In genomic region chr1:69567847-69568434, GRCh38 we compare ENCODE assay signal across 8 cellular contexts. TPM values are rescaled to one million over a fixed set of nuclear protein-coding genes. Genes with fewer than 3 reads are reported as not detected.
DNase-seq lines count a peak whose midpoint lies in the region; ATAC-seq, FAIRE-seq and TF ChIP-seq lines count a peak whose summit lies in the region.

LRRC7 (plus strand) TSS chr1:69567922; CDS start chr1:69568640, 718 bp downstream.

- DNase-seq in DMS79 (lab: John Stamatoyannopoulos, UW), result peak; percentile 3
- peak; percentile 33 for DNase-seq in RPMI8226
- peak in 1 of 2 experiments; percentile 72 for DNase-seq in H1 (ENCODE audit: low read depth in 1 of 2, low spot score in 2 of 2)
- no peak for DNase-seq in lung (ENCODE audit: low spot score)
- DNase-seq in thyroid gland, result peak; percentile 88 to 91
- no peak for DNase-seq in A172 (ENCODE audit: low spot score)

- H3K4me3 ChIP-seq in H1 (ENCODE audit: extremely low read depth in 1 of 4, insufficient read depth in 2 of 4, low read depth in 3 of 4, low read length in 4 of 4) (peak within 1 kb of the TSS; percentile 63 to 89 (median 71)), lung (peak within 1 kb of the TSS; percentile 50), thyroid gland (replicated peaks in 1 of 3) (peak within 1 kb of the TSS; percentile 56 to 74 (median 71))

- H3K27me3 ChIP-seq in H1 (replicated peaks in 1 of 4; ENCODE audit: control insufficient read depth in 3 of 4, extremely low read depth in 1 of 4, insufficient read depth in 3 of 4, low read length in 3 of 4) (peaks cover 20 to 54% (median 45%) of the 10 kb centered on the region in 4 experiments), lung (ENCODE audit: control insufficient read depth, insufficient read depth) (peaks cover 14% of the 10 kb centered on the region), thyroid gland (no peaks in the 10 kb centered on the region)

- H3K18ac ChIP-seq in H1 (ENCODE audit: extremely low read depth, low read length), result no peak within 1 kb of the TSS

- POLR2A ChIA-PET in H1 (lab: Charles Lee; ENCODE audit: partially characterized antibody), result interaction anchor here (1.1 to 1.4 kb wide), 2 partner anchors 18 to 61 kb away, joined by 3 to 5 read pairs; no protein-coding TSS in a partner anchor

- WGBS in H1 (ENCODE audit: extremely low coverage in 1 of 2, insufficient coverage in 1 of 2, insufficient read length in 1 of 2, insufficient replicate concordance in 2 of 2, low coverage in 1 of 2, low lambda C conversion rate in 2 of 2, missing lambda C conversion rate in 1 of 2), 2 experiments, result 0% methylated on average over 7 of the region's 57 CpGs; no CpG with 5 or more reads in 1 of the 2 experiments
- WGBS in lung, 2 donors, result 1 to 2% methylated on average over 50 to 57 of the region's 57 CpGs
- 1% methylated on average over 34 to 36 of the region's 57 CpGs for WGBS in thyroid gland, 2 donors

- no peak within 1 kb of the TSS for H3K23ac ChIP-seq in H1 (ENCODE audit: insufficient read length)

- H3K79me1 ChIP-seq in H1 (ENCODE audit: low read depth, low read length), result no peaks in the 10 kb centered on the region

- intact Hi-C loops in thyroid gland (cut with DNase I), result no loop called here

- no peaks in the 10 kb centered on the region for H3K9me3 ChIP-seq in H1 (ENCODE audit: insufficient read depth in 2 of 2, low read depth in 1 of 2, low read length in 1 of 2)
- peaks cover 0 to 4% of the 10 kb centered on the region in 2 donors for H3K9me3 ChIP-seq in lung (ENCODE audit: control insufficient read depth in 2 of 2, insufficient read depth in 1 of 2, low read length in 1 of 2)
- H3K9me3 ChIP-seq in thyroid gland, result no peaks in the 10 kb centered on the region

- H2BK15ac ChIP-seq in H1 (ENCODE audit: low read length), result no peak within 1 kb of the TSS

- no peak for FAIRE-seq in H1 (lab: Jason Lieb, UNC)

- H3K4ac ChIP-seq in H1 (replicated peaks; ENCODE audit: insufficient read length, low read depth, low read length), result no peak within 1 kb of the TSS

- no peak within 1 kb of the TSS for H2BK20ac ChIP-seq in H1 (ENCODE audit: low read length)

- no peak within 1 kb of the TSS for H2BK120ac ChIP-seq in H1 (replicated peaks; ENCODE audit: low read depth, low read length)

- no peak within 1 kb of the TSS for H2AK5ac ChIP-seq in H1 (ENCODE audit: low read depth, low read length)

- no peak for TF ChIP-seq EP300 in H1 (IDR thresholded peaks at IDR 0.05; ENCODE audit: borderline replicate concordance in 1 of 2, low read depth in 2 of 2, low read length in 2 of 2)

- H3K4me1 ChIP-seq in H1 (replicated peaks in 1 of 4; ENCODE audit: control insufficient read depth in 3 of 4, insufficient read depth in 4 of 4, low read length in 3 of 4) (peaks cover 0 to 13% (median 3%) of the 10 kb centered on the region in 4 experiments; a peak in 3 of 7 replicates), lung (ENCODE audit: control insufficient read depth in 2 of 2, insufficient read depth in 2 of 2, low read length in 2 of 2) (peaks cover 0 to 15% of the 10 kb centered on the region in 2 donors), thyroid gland (peaks cover 0 to 4% of the 10 kb centered on the region in 2 donors)

- H3K14ac ChIP-seq in H1 (ENCODE audit: insufficient read length), result no peak within 1 kb of the TSS

- H4K8ac ChIP-seq in H1 (ENCODE audit: extremely low read depth, insufficient read depth, low read length), result peak within 1 kb of the TSS; percentile 80; the same call in 1 of the 2 replicates

- no peak for TF ChIP-seq RAD21 in H1 (IDR thresholded peaks at IDR 0.05 in 1 of 2, conservative IDR thresholded peaks at IDR 0.05 in 1 of 2; ENCODE audit: low read depth in 2 of 2, low read length in 2 of 2)

- CTCF ChIA-PET in H1 (lab: Charles Lee; ENCODE audit: partially characterized antibody), result interaction anchor here (1.4 to 1.6 kb wide), 2 partner anchors 12 to 132 kb away, joined by 4 read pairs; no protein-coding TSS in a partner anchor

- no peaks in the 10 kb centered on the region for H3K79me2 ChIP-seq in H1 (ENCODE audit: control insufficient read depth in 1 of 2, insufficient read depth in 2 of 2, low read length in 2 of 2)

- H3K27ac ChIP-seq in H1 (ENCODE audit: low read depth, low read length) (no peak within 1 kb of the TSS), lung (ENCODE audit: low read depth in 1 of 2, low read length in 1 of 2) (no peak within 1 kb of the TSS), thyroid gland (peak within 1 kb of the TSS; percentile 83 to 90 (median 84))

- H2BK5ac ChIP-seq in H1 (ENCODE audit: low read depth, low read length), result no peak within 1 kb of the TSS

- peak within 1 kb of the TSS; percentile 95 to 100 for H3K4me2 ChIP-seq in H1 (ENCODE audit: insufficient read depth in 1 of 2, low read depth in 2 of 2, low read length in 2 of 2)

- H4K20me1 ChIP-seq in H1 (replicated peaks in 1 of 2; ENCODE audit: control insufficient read depth in 1 of 2, insufficient read depth in 2 of 2, low read length in 2 of 2), result no peaks in the 10 kb centered on the region

- no peak for TF ChIP-seq POLR2A in H1 (IDR thresholded peaks at IDR 0.05; ENCODE audit: control extremely low read depth in 1 of 2, low read depth in 2 of 2, low read length in 2 of 2)
- TF ChIP-seq POLR2A in thyroid gland (IDR thresholded peaks at IDR 0.05), result peak in 1 of 2 donors; percentile 60

- H3K9ac ChIP-seq in H1 (replicated peaks in 1 of 4; ENCODE audit: extremely low read depth in 1 of 4, low read depth in 3 of 4, low read length in 3 of 4), result no peak within 1 kb of the TSS

- H4K91ac ChIP-seq in H1 (replicated peaks; ENCODE audit: insufficient read length, low read length), result no peak within 1 kb of the TSS

- no peaks in the 10 kb centered on the region for H3K36me3 ChIP-seq in H1 (ENCODE audit: control insufficient read depth in 2 of 4, insufficient read depth in 4 of 4, low read length in 3 of 4)
- no peaks in the 10 kb centered on the region for H3K36me3 ChIP-seq in lung (ENCODE audit: control insufficient read depth in 2 of 2, insufficient read depth in 2 of 2, low read length in 2 of 2)
- no peaks in the 10 kb centered on the region for H3K36me3 ChIP-seq in thyroid gland

- peaks cover 23% of the 10 kb centered on the region; the same call in 1 of the 2 replicates for H3K23me2 ChIP-seq in H1 (ENCODE audit: low read depth, low read length)

- no peak within 1 kb of the TSS for H4K5ac ChIP-seq in H1 (ENCODE audit: insufficient read length, low read depth, low read length)

- no peak within 1 kb of the TSS for H3K56ac ChIP-seq in H1 (replicated peaks; ENCODE audit: insufficient read length, low read depth, low read length)

- TF ChIP-seq CTCF in H1 (IDR thresholded peaks at IDR 0.05; ENCODE audit: control extremely low read depth in 1 of 3, insufficient read depth in 1 of 3, low read depth in 1 of 3, low read length in 3 of 3), result no peak
- TF ChIP-seq CTCF in lung (IDR thresholded peaks at IDR 0.05; ENCODE audit: control extremely low read depth, extremely low read depth), result no peak
- no peak for TF ChIP-seq CTCF in thyroid gland (IDR thresholded peaks at IDR 0.05)

- no peak within 1 kb of the TSS for H2BK12ac ChIP-seq in H1 (ENCODE audit: low read depth, low read length)

- H2AFZ ChIP-seq in H1 (ENCODE audit: low read length), result peak within 1 kb of the TSS; percentile 90; the same call in 1 of the 2 replicates

- ATAC-seq in HG02973 (IDR thresholded peaks at IDR 0.05; ENCODE audit: unreplicated experiment) (peak; percentile 28), lung (ENCODE audit: insufficient read depth, low FRiP score) (no peak), HG03108 (IDR thresholded peaks at IDR 0.05; ENCODE audit: unreplicated experiment) (no peak)

TF ChIP-seq in H1, 55 proteins besides CTCF, POLR2A, EP300 and RAD21 (continues in another document):
- TF ChIP-seq BACH1 (IDR thresholded peaks at IDR 0.05; ENCODE audit: low read length), result no peak
- TF ChIP-seq SP4 (IDR thresholded peaks at IDR 0.05; ENCODE audit: low read length), result no peak
- TF ChIP-seq SAP30 (IDR thresholded peaks at IDR 0.05; ENCODE audit: insufficient read depth, insufficient replicate concordance, low read length), result no peak
- TF ChIP-seq HDAC6 (IDR thresholded peaks at IDR 0.05; ENCODE audit: low read depth, low read length), result no peak
- TF ChIP-seq SUZ12 (IDR thresholded peaks at IDR 0.05; ENCODE audit: low read length), result peak; percentile 67; the same call in 1 of the 2 replicates
- no peak for TF ChIP-seq CHD2 (IDR thresholded peaks at IDR 0.05; ENCODE audit: low read length)
- TF ChIP-seq ZNF274 (IDR thresholded peaks at IDR 0.05; ENCODE audit: borderline replicate concordance, extremely low read depth, low read length), result no peak
- TF ChIP-seq MAX (IDR thresholded peaks at IDR 0.05), result no peak
- TF ChIP-seq GTF2F1 (IDR thresholded peaks at IDR 0.05; ENCODE audit: borderline replicate concordance, low read depth, low read length), result no peak
- TF ChIP-seq KDM1A (IDR thresholded peaks at IDR 0.05; ENCODE audit: borderline replicate concordance, low read length), result no peak
- no peak for TF ChIP-seq SRF (IDR thresholded peaks at IDR 0.05; ENCODE audit: low read depth, low read length)
- no peak for TF ChIP-seq PHF8 (conservative IDR thresholded peaks at IDR 0.05; ENCODE audit: low read depth, low read length)
- TF ChIP-seq YY1 (IDR thresholded peaks at IDR 0.05; ENCODE audit: low read depth, low read length), result no peak
- no peak for TF ChIP-seq BRCA1 (IDR thresholded peaks at IDR 0.05; ENCODE audit: low read depth, low read length)
- TF ChIP-seq POLR2AphosphoS5 (IDR thresholded peaks at IDR 0.05; ENCODE audit: low read depth, low read length), result no peak
- TF ChIP-seq TCF12 (IDR thresholded peaks at IDR 0.05; ENCODE audit: low read depth, low read length), result no peak

RNA-seq across cellular contexts. Expression of gene LRRC7, which starts in this region (rescaled TPM):
- total RNA-seq in H1 (2021; fragmentation: NEBNext Ultra II Directional; extraction: Animal tissue kit (Norgen Biotek cat#: 25700)), result 0.06 and 0.17 TPM in 2 replicates
- polyA plus RNA-seq in H1 (2011; rRNA removed) (0.03 and 0.06 TPM in 2 replicates), lung (not detected)
- polyA plus RNA-seq in H1 (2011; cell fraction: cytosol; rRNA removed), result 0.05 TPM
- polyA plus RNA-seq in H1 (2011; cell fraction: nucleus; rRNA removed), result 0.07 TPM
- 0.03 to 0.10 TPM (median 0.08 TPM) in 3 of 4 replicates, not detected in the other for polyA plus RNA-seq in H1 (2012, experiment 1 of 2)
- not detected for polyA plus RNA-seq in H1 (2012, experiment 2 of 2)
- 0.06 TPM for polyA plus RNA-seq in H1 (2013, experiment 1 of 2)
- polyA plus RNA-seq in H1 (2013, experiment 2 of 2), result 0.04 TPM
- polyA minus RNA-seq in H1 (2011; rRNA and poly(A)+ RNA removed), result 0.05 and 0.09 TPM in 2 replicates
- not detected for polyA minus RNA-seq in H1 (2011; cell fraction: cytosol; rRNA and poly(A)+ RNA removed)
- 0.40 TPM for polyA minus RNA-seq in H1 (2011; cell fraction: nucleus; rRNA and poly(A)+ RNA removed)
- total RNA-seq in lung (1 to 10 TPM in 1 of 2 donors, not detected in 1; 6.1 TPM), thyroid gland (10 to 100 TPM in 3 of 4 donors, 1 to 10 TPM in 1; 7.9 to 31.7 (median 18.7) TPM)
- 0.28 and 0.43 TPM in 2 replicates for total RNA-seq in A172 (2014; rRNA removed; shearing (Covaris generic))

Comparison
In these comparisons a context has a peak if more than half of its experiments do, and no peak if none do; other contexts are left out.
1. DNase-seq: peak in DMS79 (single experiment), RPMI8226 (single experiment) and thyroid gland (2 of 2); none in lung (single experiment) and A172 (single experiment).
2. H3K27ac ChIP-seq: peak in thyroid gland (3 of 3); none in H1 (single experiment) and lung (0 of 2).
3. Peak in every context shown above with its lines, with median percentiles within 50 percentile points of each other: H3K4me3 ChIP-seq.